25 cellular contexts compared by ENCODE assay signal in genomic region chr13:24153979-24154378, GRCh38.
"Had no signal": no experiment of that assay in that cellular context is flagged by ENCODE, and none has a peak within 500 bp of the region (broad histone marks: within the 10 kb centered on the region; RNA-seq: fewer than 3 reads in every experiment).

No MANE protein-coding gene starts in this region.

- H3K4me1 Mint-ChIP-seq: activated CD4-positive, alpha-beta T cell treated with anti-CD3 and anti-CD28 coated beads, Interleukin-2, amount 10 ng/mL, durations not matched to agents 24 days and 14 days; activated CD8-positive, alpha-beta memory T cell treated with anti-CD3 and anti-CD28 coated beads, Interleukin-2, amount 10 ng/mL, durations not matched to agents 7 days and 5 days; naive B cell had no signal

- H3K4me3 ChIP-seq: sigmoid colon, smooth muscle cell, thoracic aorta, upper lobe of left lung had no signal

- DNase-seq: activated CD4-positive, alpha-beta T cell treated with anti-CD3 and anti-CD28 coated beads, Interleukin-2, amount 10 ng/mL, durations not matched to agents 24 days and 14 days; activated CD8-positive, alpha-beta memory T cell treated with anti-CD3 and anti-CD28 coated beads, Interleukin-2, amount 10 ng/mL, durations not matched to agents 7 days and 5 days; activated CD8-positive, alpha-beta T cell treated with anti-CD3 and anti-CD28 coated beads for 36 hours; activated effector memory CD4-positive, alpha-beta T cell treated with anti-CD3 and anti-CD28 coated beads, Interleukin-2, amount 50 U/mL, for 16 hours; activated naive CD4-positive, alpha-beta T cell treated with anti-CD3 and anti-CD28 coated beads, Interleukin-2, amount 50 U/mL, for 16 hours; activated naive CD8-positive, alpha-beta T cell treated with anti-CD3 and anti-CD28 coated beads, Interleukin-2, amount 50 U/mL, for 24 hours; activated T-cell treated with anti-CD3 and anti-CD28 coated beads for 4 hours; effector CD4-positive, alpha-beta T cell; erythroblast; foreskin fibroblast; kidney glomerular epithelial cell; mesenchymal stem cell; naive B cell; nucleus accumbens; sigmoid colon; stimulated activated CD4-positive, alpha-beta T cell treated with anti-CD3 and anti-CD28 coated beads, Interleukin-2, amount 100 ng/mL, for 48 hours; stimulated activated CD8-positive, alpha-beta memory T cell treated with anti-CD3 and anti-CD28 coated beads, Interleukin-4, amount 100 ng/mL, for 48 hours; stimulated activated naive B cell treated with anti-CD40 and anti-IgM and Interleukin-4, amounts not matched to agents 10 μg/mL and 1 μg/mL and 100 μg/mL, for 72 hours; upper lobe of left lung had no signal

- H3K36me3 ChIP-seq: sigmoid colon, thoracic aorta, upper lobe of left lung had no signal

- H3K9me3 Mint-ChIP-seq: activated CD4-positive, alpha-beta T cell treated with anti-CD3 and anti-CD28 coated beads, Interleukin-2, amount 10 ng/mL, durations not matched to agents 24 days and 14 days; activated CD8-positive, alpha-beta T cell treated with anti-CD3 and anti-CD28 coated beads for 36 hours; activated naive CD8-positive, alpha-beta T cell treated with anti-CD3 and anti-CD28 coated beads, Interleukin-2, amount 50 U/mL, for 24 hours; dendritic cell treated with granulocyte-macrophage colony-stimulating factor and Interleukin-4, amounts not matched to agents 40 ng/mL and 50 ng/mL, for 4 days; naive B cell; stimulated activated naive B cell treated with anti-CD40 and anti-IgM and Interleukin-4, amounts not matched to agents 10 μg/mL and 1 μg/mL and 100 μg/mL, for 72 hours had no signal

- ATAC-seq: activated CD4-positive, CD25-positive, alpha-beta regulatory T cell treated with anti-CD3 and anti-CD28 coated beads, Interleukin-2, amount 50 U/mL, for 24 hours; activated CD8-positive, alpha-beta memory T cell treated with anti-CD3 and anti-CD28 coated beads, Interleukin-2, amount 10 ng/mL, durations not matched to agents 7 days and 5 days; activated CD8-positive, alpha-beta T cell treated with anti-CD3 and anti-CD28 coated beads for 36 hours; activated naive CD8-positive, alpha-beta T cell treated with anti-CD3 and anti-CD28 coated beads, Interleukin-2, amount 50 U/mL, for 24 hours; stimulated activated naive B cell treated with anti-CD40 and anti-IgM and Interleukin-4, amounts not matched to agents 10 μg/mL and 1 μg/mL and 100 μg/mL, for 72 hours had no signal

- H3K27me3 Mint-ChIP-seq: activated CD8-positive, alpha-beta T cell treated with anti-CD3 and anti-CD28 coated beads for 36 hours; activated naive CD8-positive, alpha-beta T cell treated with anti-CD3 and anti-CD28 coated beads, Interleukin-2, amount 50 U/mL, for 24 hours; brain had no signal

- H3K27ac ChIP-seq: sigmoid colon, thoracic aorta, upper lobe of left lung, VCaP had no signal

- H3K27ac Mint-ChIP-seq: activated CD4-positive, alpha-beta T cell treated with anti-CD3 and anti-CD28 coated beads, Interleukin-2, amount 10 ng/mL, durations not matched to agents 24 days and 14 days; activated CD8-positive, alpha-beta memory T cell treated with anti-CD3 and anti-CD28 coated beads, Interleukin-2, amount 10 ng/mL, durations not matched to agents 7 days and 5 days; activated CD8-positive, alpha-beta T cell treated with anti-CD3 and anti-CD28 coated beads for 36 hours; activated naive CD8-positive, alpha-beta T cell treated with anti-CD3 and anti-CD28 coated beads, Interleukin-2, amount 50 U/mL, for 24 hours; brain; dendritic cell treated with granulocyte-macrophage colony-stimulating factor and Interleukin-4, amounts not matched to agents 40 ng/mL and 50 ng/mL, for 4 days; naive B cell; stimulated activated naive B cell treated with anti-CD40 and anti-IgM and Interleukin-4, amounts not matched to agents 10 μg/mL and 1 μg/mL and 100 μg/mL, for 72 hours had no signal

- H3K9me3 ChIP-seq: sigmoid colon, thoracic aorta, upper lobe of left lung had no signal

- H3K36me3 Mint-ChIP-seq: activated CD8-positive, alpha-beta memory T cell treated with anti-CD3 and anti-CD28 coated beads, Interleukin-2, amount 10 ng/mL, durations not matched to agents 7 days and 5 days; brain; stimulated activated naive B cell treated with anti-CD40 and anti-IgM and Interleukin-4, amounts not matched to agents 10 μg/mL and 1 μg/mL and 100 μg/mL, for 72 hours had no signal

- H3K4me3 Mint-ChIP-seq: activated CD4-positive, alpha-beta T cell treated with anti-CD3 and anti-CD28 coated beads, Interleukin-2, amount 10 ng/mL, durations not matched to agents 24 days and 14 days; activated CD8-positive, alpha-beta memory T cell treated with anti-CD3 and anti-CD28 coated beads, Interleukin-2, amount 10 ng/mL, durations not matched to agents 7 days and 5 days; activated CD8-positive, alpha-beta T cell treated with anti-CD3 and anti-CD28 coated beads for 36 hours; activated naive CD8-positive, alpha-beta T cell treated with anti-CD3 and anti-CD28 coated beads, Interleukin-2, amount 50 U/mL, for 24 hours; brain; dendritic cell treated with granulocyte-macrophage colony-stimulating factor and Interleukin-4, amounts not matched to agents 40 ng/mL and 50 ng/mL, for 4 days; naive B cell; stimulated activated naive B cell treated with anti-CD40 and anti-IgM and Interleukin-4, amounts not matched to agents 10 μg/mL and 1 μg/mL and 100 μg/mL, for 72 hours had no signal
